In genomic region chr10:88156341-88156740, GRCh38 we compare ENCODE assay signal across 18 cellular contexts.
DNase-seq lines count a peak whose midpoint lies in the region; ATAC-seq and TF ChIP-seq lines count a peak whose summit lies in the region.
"Had no signal": no experiment of that assay in that cellular context is flagged by ENCODE, and none has a peak within 500 bp of the region (broad histone marks: within the 10 kb centered on the region; RNA-seq: fewer than 3 reads in every experiment).

No MANE protein-coding gene starts in this region.

- DNase-seq in mammary epithelial cell (peak; percentile 55), breast epithelium (ENCODE audit: low spot score in 2 of 2) (no peak), SW 1271 (lab: John Stamatoyannopoulos, UW) (peak; percentile 23 to 46), glomerular visceral epithelial cell (ENCODE audit: extremely low spot score) (peak; percentile 68), GM13977 (ENCODE audit: low spot score) (no peak)
- DNase-seq in central memory CD4-positive, alpha-beta T cell, result no peak
- no peak for DNase-seq in activated CD4-positive, alpha-beta T cell treated with anti-CD3 and anti-CD28 coated beads for 4 hours
- DNase-seq: H7; MM.1S; naive thymus-derived CD4-positive, alpha-beta T cell; NCI-H1694 treated with DMSO at 0.1 percent for 48 hours; NCI-H446 treated with DMSO at 0.1 percent for 48 hours; stimulated activated naive B cell treated with anti-CD40 and anti-IgM and Interleukin-4, amounts not matched to agents 10 μg/mL and 1 μg/mL and 100 μg/mL, for 72 hours had no signal

- BruUV-seq in mammary epithelial cell (replicated peaks; lab: Mats Ljungman, UMichigan), result no TSS peak

- CTCF ChIA-PET in mammary epithelial cell (lab: Charles Lee; ENCODE audit: low non-redundant PET), result no interaction called here

- H3K27me3 ChIP-seq in mammary epithelial cell (ENCODE audit: insufficient read depth, low read length), result no peaks in the 10 kb centered on the region
- no peaks in the 10 kb centered on the region for H3K27me3 ChIP-seq in breast epithelium
- H3K27me3 ChIP-seq: gastroesophageal sphincter had no signal

- intact Hi-C loops in mammary epithelial cell (cut with micrococcal nuclease) (no loop called here), breast epithelium (cut with DNase I; ENCODE audit: low total_unique reads) (no loop called here)

- no peak overlapping the region for H3K4me3 ChIP-seq in mammary epithelial cell (replicated peaks in 1 of 3; ENCODE audit: insufficient read depth in 1 of 3, low read depth in 2 of 3, low read length in 3 of 3)
- no peak overlapping the region for H3K4me3 ChIP-seq in breast epithelium
- H3K4me3 ChIP-seq: A549, gastroesophageal sphincter, GM12878, lung had no signal

- H3K4me2 ChIP-seq in mammary epithelial cell (ENCODE audit: insufficient read depth, low read depth, low read length), result no peak overlapping the region
- H3K4me2 ChIP-seq: A549 had no signal

- WGBS in mammary epithelial cell (ENCODE audit: low coverage, missing lambda C conversion rate), result 91% methylated on average over 1 of the region's 1 CpG

- peaks cover 58% of the 10 kb centered on the region for H3K4me1 ChIP-seq in mammary epithelial cell (ENCODE audit: insufficient read depth, low read length)
- peaks cover 0 to 4% of the 10 kb centered on the region in 2 donors for H3K4me1 ChIP-seq in breast epithelium

- H3K36me3 ChIP-seq in mammary epithelial cell (ENCODE audit: insufficient read depth, low read length), result no peaks in the 10 kb centered on the region
- no peaks in the 10 kb centered on the region for H3K36me3 ChIP-seq in breast epithelium
- H3K36me3 ChIP-seq: gastroesophageal sphincter had no signal

- H4K20me1 ChIP-seq in mammary epithelial cell (ENCODE audit: insufficient read depth, low read length), result no peaks in the 10 kb centered on the region

- no peak for ATAC-seq in HG03045 (IDR thresholded peaks at IDR 0.05; ENCODE audit: unreplicated experiment)
- ATAC-seq: gastroesophageal sphincter; GM12878; naive thymus-derived CD4-positive, alpha-beta T cell; stimulated activated naive B cell treated with anti-CD40 and anti-IgM and Interleukin-4, amounts not matched to agents 10 μg/mL and 1 μg/mL and 100 μg/mL, for 72 hours had no signal

- dilution Hi-C loops in mammary epithelial cell (cut with HindIII; ENCODE audit: low sequenced_read_pairs), result no loop called here

- H3K27ac ChIP-seq in mammary epithelial cell (ENCODE audit: insufficient read depth, low read depth, low read length), result no peak overlapping the region
- H3K27ac ChIP-seq in breast epithelium, result no peak overlapping the region

- H3K79me2 ChIP-seq in mammary epithelial cell (ENCODE audit: insufficient read depth, low read length), result no peaks in the 10 kb centered on the region

- no peak for TF ChIP-seq CTCF in mammary epithelial cell (conservative IDR thresholded peaks at IDR 0.05 in 1 of 2, IDR thresholded peaks at IDR 0.05 in 1 of 2; ENCODE audit: extremely low read depth in 1 of 2, insufficient read depth in 1 of 2, low read depth in 1 of 2, low read length in 2 of 2)
- no peak for TF ChIP-seq CTCF in breast epithelium (IDR thresholded peaks at IDR 0.05)
- TF ChIP-seq CTCF in GM13977 (IDR thresholded peaks at IDR 0.05; ENCODE audit: extremely low read depth, insufficient read depth, missing control alignments), result no peak

- H3K9me3 ChIP-seq in mammary epithelial cell (replicated peaks; ENCODE audit: insufficient read depth, low read length) (no peaks in the 10 kb centered on the region), breast epithelium (no peaks in the 10 kb centered on the region)
- H3K9me3 ChIP-seq: A549, gastroesophageal sphincter had no signal

- H3K9ac ChIP-seq in mammary epithelial cell (ENCODE audit: insufficient read depth, low read length), result no peak overlapping the region

- in situ Hi-C loops in mammary epithelial cell (cut with MboI; ENCODE audit: low sequenced_read_pairs in 2 of 2) (no loop called here), GM13977 (cut with MboI; ENCODE audit: low pct_unique_long_range_greater_than_20kb, low sequenced_read_pairs, unreplicated experiment) (no loop called here)

- H2AFZ ChIP-seq in mammary epithelial cell (ENCODE audit: low read depth, low read length), result no peak overlapping the region

- no peak for TF ChIP-seq POLR2A in breast epithelium (IDR thresholded peaks at IDR 0.05)

Comparison
In these comparisons a context has a peak if more than half of its experiments do, and no peak if none do; other contexts are left out.
1. DNase-seq: peak in mammary epithelial cell (single experiment), SW 1271 (2 of 2) and glomerular visceral epithelial cell (single experiment); none in breast epithelium (0 of 2), GM13977 (single experiment), central memory CD4-positive, alpha-beta T cell (single experiment) and activated CD4-positive, alpha-beta T cell treated with anti-CD3 and anti-CD28 coated beads for 4 hours (0 of 2).